In the genomic region with DNA sequence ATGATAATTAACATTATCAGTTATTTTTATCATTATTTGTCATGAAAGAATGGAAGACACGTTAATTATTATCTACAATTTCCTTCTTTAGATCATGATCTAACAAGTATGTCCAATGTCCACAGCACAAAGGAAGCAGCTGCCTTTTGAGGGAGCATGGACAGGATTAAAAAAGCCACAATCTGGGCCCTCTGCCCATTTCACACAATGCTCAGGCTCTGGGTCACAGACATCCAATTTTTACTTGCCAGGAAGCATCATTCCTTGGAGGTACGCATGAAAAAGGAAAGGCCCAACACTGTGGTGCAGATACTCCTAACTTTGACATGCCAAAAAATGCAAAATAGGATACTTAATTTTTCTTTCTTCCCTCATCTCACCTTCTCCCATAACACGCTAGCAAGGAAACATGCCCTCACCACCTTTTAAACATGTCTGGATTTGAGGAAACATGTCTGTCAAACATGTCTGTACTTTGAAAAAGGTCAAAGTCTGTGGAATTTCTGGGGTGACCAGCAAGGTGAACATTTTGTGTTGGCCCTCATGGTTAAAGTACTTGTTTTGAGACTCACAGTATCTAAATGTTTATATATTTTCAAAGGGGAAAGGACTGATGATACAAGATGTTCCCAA, we compare ENCODE assay signal across 1 cellular context.
TF ChIP-seq lines count a peak whose summit lies in the region.

No MANE protein-coding gene starts in this region.

TF ChIP-seq in HepG2, 621 proteins besides CTCF, POLR2A, EP300 and RAD21 (continued from another document):
- TF ChIP-seq HNF1A (IDR thresholded peaks at IDR 0.05; ENCODE audit: low read depth) (peak; percentile 69; the same call in 1 of the 2 replicates), HNF1A (CRISPR knock-in tag; IDR thresholded peaks at IDR 0.05; ENCODE audit: borderline replicate concordance) (peak; percentile 76; the same call in 1 of the 2 replicates), ZFYVE20 (CRISPR knock-in tag; IDR thresholded peaks at IDR 0.05; ENCODE audit: borderline replicate concordance, low read depth) (no peak), NR1H2 (CRISPR knock-in tag; IDR thresholded peaks at IDR 0.05; ENCODE audit: borderline replicate concordance, low read depth) (no peak), SOX5 (CRISPR knock-in tag; IDR thresholded peaks at IDR 0.05; ENCODE audit: borderline replicate concordance) (peak; percentile 46; the same call in 1 of the 2 replicates), ZNF333 (CRISPR knock-in tag; IDR thresholded peaks at IDR 0.05; ENCODE audit: borderline replicate concordance) (no peak), ZNF737 (CRISPR knock-in tag; IDR thresholded peaks at IDR 0.05; ENCODE audit: borderline replicate concordance) (no peak), RFXAP (CRISPR knock-in tag; IDR thresholded peaks at IDR 0.05; ENCODE audit: borderline replicate concordance) (no peak), RFX1 (IDR thresholded peaks at IDR 0.05) (no peak), GZF1 (CRISPR knock-in tag; IDR thresholded peaks at IDR 0.05) (no peak), TEAD3 (CRISPR knock-in tag; optimal IDR thresholded peaks at IDR 0.05; ENCODE audit: borderline replicate concordance) (peak; percentile 32), CREM (IDR thresholded peaks at IDR 0.05) (peak; percentile 18; the same call in 1 of the 2 replicates), CREM (CRISPR knock-in tag; IDR thresholded peaks at IDR 0.05) (no peak)
